20 cellular contexts compared by ENCODE assay signal in genomic region chr19:27860309-27860934, GRCh38.
"Had no signal": no experiment of that assay in that cellular context is flagged by ENCODE, and none has a peak within 500 bp of the region (broad histone marks: within the 10 kb centered on the region; RNA-seq: fewer than 3 reads in every experiment).

No MANE protein-coding gene starts in this region.

- H3K9me3 ChIP-seq: pancreas had no signal

- H3K4me3 ChIP-seq: esophagus squamous epithelium, gastroesophageal sphincter, left lung, lower lobe of right lung, pancreas, tibial artery, upper lobe of left lung had no signal

- H3K4me1 ChIP-seq: esophagus squamous epithelium, gastroesophageal sphincter, left lung, lower lobe of right lung, pancreas, tibial artery, upper lobe of left lung had no signal

- H3K27ac ChIP-seq: epithelial cell of prostate, esophagus squamous epithelium, gastroesophageal sphincter, left lung, lower lobe of right lung, pancreas, tibial artery, upper lobe of left lung had no signal

- FAIRE-seq: endometrium, keratinocyte, pancreas had no signal

- H3K36me3 ChIP-seq: esophagus squamous epithelium, gastroesophageal sphincter, left lung, lower lobe of right lung, pancreas, tibial artery, upper lobe of left lung had no signal

- H3K27me3 ChIP-seq: esophagus squamous epithelium, gastroesophageal sphincter, left lung, pancreas, tibial artery, upper lobe of left lung had no signal

- DNase-seq: effector memory CD4-positive, alpha-beta T cell; esophagus squamous epithelium; foreskin fibroblast; glutamatergic neuron; left lung; lower lobe of right lung; mesendoderm; naive B cell; occipital lobe; pancreas; right cardiac atrium; stimulated activated CD4-positive, alpha-beta T cell treated with anti-CD3 and anti-CD28 coated beads, Interleukin-4, amount 100 ng/mL, for 1 hour; stimulated activated CD8-positive, alpha-beta memory T cell treated with anti-CD3 and anti-CD28 coated beads, Interleukin-4, amount 100 ng/mL, for 48 hours; stimulated activated naive CD8-positive, alpha-beta T cell treated with anti-CD3 and anti-CD28 coated beads, Interleukin-15, Interleukin-2, amounts not matched to agents 100 U/mL and 50 U/mL, for 24 hours; tibial artery; upper lobe of left lung had no signal
